25 cellular contexts compared by ENCODE assay signal in genomic region chrX:89124985-89125384, GRCh38.
"Had no signal": no experiment of that assay in that cellular context is flagged by ENCODE, and none has a peak within 500 bp of the region (broad histone marks: within the 10 kb centered on the region; RNA-seq: fewer than 3 reads in every experiment).

No MANE protein-coding gene starts in this region.

- H3K4me1 ChIP-seq: colonic mucosa, esophagus muscularis mucosa, esophagus squamous epithelium, foreskin keratinocyte, gastrocnemius medialis, gastroesophageal sphincter, heart left ventricle, heart right ventricle had no signal

- DNase-seq: colonic mucosa; cortex of kidney; dermis blood vessel endothelial cell; dorsolateral prefrontal cortex; effector CD4-positive, alpha-beta T cell; effector CD8-positive, alpha-beta T cell; effector memory CD4-positive, alpha-beta T cell; effector memory CD8-positive, alpha-beta T cell; endodermal cell; erythroblast; esophagus squamous epithelium; foreskin fibroblast; foreskin keratinocyte; foreskin melanocyte; gastrocnemius medialis; glutamatergic neuron; head of caudate nucleus; heart left ventricle; heart right ventricle had no signal

- H3K9me3 ChIP-seq: colonic mucosa, esophagus squamous epithelium, gastrocnemius medialis, gastroesophageal sphincter had no signal

- H3K27me3 Mint-ChIP-seq: dendritic cell treated with granulocyte-macrophage colony-stimulating factor and Interleukin-4, amounts not matched to agents 40 ng/mL and 50 ng/mL, for 4 days; effector memory CD8-positive, alpha-beta T cell had no signal

- H3K27ac ChIP-seq: colonic mucosa, coronary artery, dorsolateral prefrontal cortex, epithelial cell of prostate, esophagus muscularis mucosa, esophagus squamous epithelium, foreskin keratinocyte, gastrocnemius medialis, gastroesophageal sphincter, heart left ventricle, heart right ventricle had no signal

- H3K27ac Mint-ChIP-seq: dendritic cell treated with granulocyte-macrophage colony-stimulating factor and Interleukin-4, amounts not matched to agents 40 ng/mL and 50 ng/mL, for 4 days; effector memory CD8-positive, alpha-beta T cell; endodermal cell had no signal

- H3K4me3 Mint-ChIP-seq: dendritic cell treated with granulocyte-macrophage colony-stimulating factor and Interleukin-4, amounts not matched to agents 40 ng/mL and 50 ng/mL, for 4 days; effector memory CD8-positive, alpha-beta T cell; endodermal cell had no signal

- ATAC-seq: effector memory CD8-positive, alpha-beta T cell; esophagus mucosa; foreskin keratinocyte; gastrocnemius medialis; gastroesophageal sphincter; heart left ventricle; heart right ventricle had no signal

- H3K4me3 ChIP-seq: colonic mucosa, coronary artery, dorsolateral prefrontal cortex, esophagus muscularis mucosa, esophagus squamous epithelium, gastrocnemius medialis, gastroesophageal sphincter, heart left ventricle, heart right ventricle had no signal

- H3K4me1 Mint-ChIP-seq: endodermal cell had no signal

- H3K36me3 ChIP-seq: colonic mucosa, esophagus muscularis mucosa, esophagus squamous epithelium, gastrocnemius medialis, gastroesophageal sphincter, heart left ventricle, heart right ventricle had no signal
